8 cellular contexts compared by ENCODE assay signal in the genomic region with DNA sequence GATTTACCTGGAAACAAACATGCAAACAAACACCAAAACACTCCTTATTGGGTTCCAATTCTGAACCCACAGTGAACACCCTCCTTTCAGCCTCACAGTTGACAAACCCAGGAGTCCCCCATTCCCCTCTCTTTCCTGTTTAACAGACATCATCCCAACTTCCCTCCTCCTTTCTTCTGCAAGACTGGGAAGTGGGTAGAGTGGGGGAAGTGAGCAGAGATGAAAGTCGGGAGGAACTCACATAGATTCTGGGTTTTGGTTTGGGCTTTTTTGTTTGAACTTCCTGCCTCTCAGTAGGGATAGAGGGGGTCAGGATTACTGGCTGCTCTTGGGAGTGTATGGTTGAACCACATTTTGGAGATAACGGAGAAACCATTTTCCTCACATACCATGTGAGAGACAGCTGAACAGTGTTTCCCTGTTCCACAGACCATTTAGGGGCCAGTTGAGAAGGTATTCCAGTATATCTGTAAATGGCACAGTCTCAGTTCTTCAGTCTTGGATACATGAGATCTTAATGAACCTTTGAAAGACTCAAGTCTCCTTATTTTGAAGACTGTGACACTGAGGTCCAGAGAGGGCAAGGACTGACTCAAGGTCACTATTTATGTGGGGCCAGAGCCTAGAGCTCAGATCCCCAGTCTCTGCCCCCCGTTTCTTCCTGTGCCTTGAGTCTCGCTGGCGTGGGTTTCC. TPM values are rescaled to one million over a fixed set of nuclear protein-coding genes. Genes with fewer than 3 reads are reported as not detected.
DNase-seq lines count a peak whose midpoint lies in the region; ATAC-seq, FAIRE-seq and TF ChIP-seq lines count a peak whose summit lies in the region.

No MANE protein-coding gene starts in this region.

- H2BK5ac ChIP-seq in IMR-90 (ENCODE audit: low read depth, low read length, poor library complexity, severe bottlenecking) (no peak overlapping the region), H1 (ENCODE audit: low read depth, low read length) (no peak overlapping the region)

- no peak for TF ChIP-seq RAD21 in IMR-90 (IDR thresholded peaks at IDR 0.05; ENCODE audit: low read length)
- no peak for TF ChIP-seq RAD21 in H1 (IDR thresholded peaks at IDR 0.05 in 1 of 2, conservative IDR thresholded peaks at IDR 0.05 in 1 of 2; ENCODE audit: low read depth in 2 of 2, low read length in 2 of 2)

- H3K9ac ChIP-seq in IMR-90 (ENCODE audit: low read depth, low read length) (peak overlapping the region; percentile 57; the same call in 1 of the 2 replicates), H1 (replicated peaks in 1 of 4; ENCODE audit: extremely low read depth in 1 of 4, low read depth in 3 of 4, low read length in 3 of 4) (no peak overlapping the region)

- H4K5ac ChIP-seq in IMR-90 (ENCODE audit: low read depth, low read length) (peak overlapping the region; percentile 90), H1 (ENCODE audit: insufficient read length, low read depth, low read length) (no peak overlapping the region)

- H2BK15ac ChIP-seq in IMR-90 (ENCODE audit: low read depth, low read length) (peak overlapping the region; percentile 27; the same call in 1 of the 3 replicates), H1 (ENCODE audit: low read length) (no peak overlapping the region)

- H3K4me1 ChIP-seq in IMR-90 (ENCODE audit: control insufficient read depth, insufficient read depth, low read length) = peaks cover 10% of the 10 kb centered on the region; the same call in 1 of the 2 replicates
- peaks cover 0 to 11% (median 6%) of the 10 kb centered on the region in 4 experiments; a peak in 5 of 7 replicates for H3K4me1 ChIP-seq in H1 (replicated peaks in 1 of 4; ENCODE audit: control insufficient read depth in 3 of 4, insufficient read depth in 4 of 4, low read length in 3 of 4)

- no peaks in the 10 kb centered on the region for H3K27me3 ChIP-seq in IMR-90 (ENCODE audit: control insufficient read depth, insufficient read depth, low read length)
- peaks cover 0 to 16% (median 12%) of the 10 kb centered on the region in 4 experiments; a peak in 6 of 7 replicates for H3K27me3 ChIP-seq in H1 (replicated peaks in 1 of 4; ENCODE audit: control insufficient read depth in 3 of 4, extremely low read depth in 1 of 4, insufficient read depth in 3 of 4, low read length in 3 of 4)

- H3K4me3 ChIP-seq in IMR-90 (ENCODE audit: insufficient read depth, low read depth, low read length) = no peak overlapping the region
- peak overlapping the region in 1 of 4 experiments; percentile 23; a peak in 1 of 8 replicates for H3K4me3 ChIP-seq in H1 (ENCODE audit: extremely low read depth in 1 of 4, insufficient read depth in 2 of 4, low read depth in 3 of 4, low read length in 4 of 4)

- peak overlapping the region; percentile 34; the same call in 1 of the 2 replicates for H3K27ac ChIP-seq in IMR-90 (ENCODE audit: insufficient read depth, low read length)
- H3K27ac ChIP-seq in H1 (ENCODE audit: low read depth, low read length) = no peak overlapping the region

- peaks cover 0 to 4% of the 10 kb centered on the region in 2 donors for H3K36me3 Mint-ChIP-seq in stimulated activated naive B cell treated with anti-CD40 and anti-IgM and Interleukin-4, amounts not matched to agents 10 μg/mL and 1 μg/mL and 100 μg/mL, for 72 hours

- ATAC-seq in GM19463 (IDR thresholded peaks at IDR 0.05; ENCODE audit: unreplicated experiment) = peak; percentile 4
- no peak for ATAC-seq in IMR-90 (ENCODE audit: low read depth)
- ATAC-seq in stimulated activated naive B cell treated with anti-CD40 and anti-IgM and Interleukin-4, amounts not matched to agents 10 μg/mL and 1 μg/mL and 100 μg/mL, for 72 hours (replicated peaks) = peak; percentile 31 to 44
- no peak for ATAC-seq in HG03139 (IDR thresholded peaks at IDR 0.05; ENCODE audit: unreplicated experiment)

- H3K4me2 ChIP-seq in IMR-90 (ENCODE audit: low read depth, low read length) (peak overlapping the region; percentile 37; the same call in 1 of the 2 replicates), H1 (ENCODE audit: insufficient read depth in 1 of 2, low read depth in 2 of 2, low read length in 2 of 2) (peak overlapping the region; percentile 64 to 74; a peak in 3 of 4 replicates)

- TF ChIP-seq POLR2A in IMR-90 (IDR thresholded peaks at IDR 0.05; ENCODE audit: low read depth, low read length) (no peak), H1 (IDR thresholded peaks at IDR 0.05; ENCODE audit: control extremely low read depth in 1 of 2, low read depth in 2 of 2, low read length in 2 of 2) (no peak)

- no peaks in the 10 kb centered on the region for H3K79me1 ChIP-seq in IMR-90 (ENCODE audit: low read depth in 1 of 2, low read length in 2 of 2)
- H3K79me1 ChIP-seq in H1 (ENCODE audit: low read depth, low read length) = no peaks in the 10 kb centered on the region

- WGBS in IMR-90 (ENCODE audit: extremely low coverage in 2 of 2, insufficient read length in 1 of 2), 2 experiments = 0% methylated on average over 3 of the region's 5 CpGs; no CpG with 5 or more reads in 1 of the 2 experiments
- WGBS in H1 (ENCODE audit: extremely low coverage in 1 of 2, insufficient coverage in 1 of 2, insufficient read length in 1 of 2, insufficient replicate concordance in 2 of 2, low coverage in 1 of 2, low lambda C conversion rate in 2 of 2, missing lambda C conversion rate in 1 of 2), 2 experiments = 30% methylated on average over 5 of the region's 5 CpGs; no CpG with 5 or more reads in 1 of the 2 experiments

- peak overlapping the region; percentile 72 for H3K14ac ChIP-seq in IMR-90 (replicated peaks; ENCODE audit: low read depth, low read length)
- H3K14ac ChIP-seq in H1 (ENCODE audit: insufficient read length) = no peak overlapping the region

- peak overlapping the region; percentile 89 for H2AFZ ChIP-seq in IMR-90 (replicated peaks; ENCODE audit: low read length, poor library complexity)
- no peak overlapping the region for H2AFZ ChIP-seq in H1 (ENCODE audit: low read length)

- H3K36me3 ChIP-seq in IMR-90 (ENCODE audit: control insufficient read depth, insufficient read depth, low read length) (0 out of 2 replicates have a peak, but pooled peaks cover 1% of the 10 kb centered on the region), H1 (ENCODE audit: control insufficient read depth in 2 of 4, insufficient read depth in 4 of 4, low read length in 3 of 4) (peaks cover 0 to 3% (median 1%) of the 10 kb centered on the region in 4 experiments; a peak in 3 of 8 replicates)

- no peaks in the 10 kb centered on the region for H4K20me1 ChIP-seq in IMR-90 (ENCODE audit: insufficient read depth, low read length)
- H4K20me1 ChIP-seq in H1 (replicated peaks in 1 of 2; ENCODE audit: control insufficient read depth in 1 of 2, insufficient read depth in 2 of 2, low read length in 2 of 2) = peaks cover 0 to 4% of the 10 kb centered on the region in 2 experiments

- H3K4ac ChIP-seq in IMR-90 (ENCODE audit: low read depth, low read length) (peak overlapping the region; percentile 64), H1 (replicated peaks; ENCODE audit: insufficient read length, low read depth, low read length) (no peak overlapping the region)

- no peak overlapping the region for H3K56ac ChIP-seq in IMR-90 (ENCODE audit: extremely low read depth, insufficient read depth, low read length)
- no peak overlapping the region for H3K56ac ChIP-seq in H1 (replicated peaks; ENCODE audit: insufficient read length, low read depth, low read length)

- no peaks in the 10 kb centered on the region; the same call in 1 of the 2 replicates for H3K9me1 ChIP-seq in IMR-90 (ENCODE audit: insufficient read depth, low read length)

- peak overlapping the region; percentile 62; the same call in 1 of the 2 replicates for H2BK12ac ChIP-seq in H1 (ENCODE audit: low read depth, low read length)

- DNase-seq in IMR-90 (no peak), H1 (ENCODE audit: low read depth in 1 of 2, low spot score in 2 of 2) (no peak), HEK293T (ENCODE audit: extremely low spot score) (no peak), medulla oblongata (ENCODE audit: extremely low spot score) (no peak), EL (no peak)
- DNase-seq in stimulated activated naive B cell treated with anti-CD40 and anti-IgM and Interleukin-4, amounts not matched to agents 10 μg/mL and 1 μg/mL and 100 μg/mL, for 72 hours = no peak

- peak overlapping the region; percentile 20 for H2AK5ac ChIP-seq in IMR-90 (ENCODE audit: low read depth, low read length)
- no peak overlapping the region for H2AK5ac ChIP-seq in H1 (ENCODE audit: low read depth, low read length)

- H3K18ac ChIP-seq in IMR-90 (ENCODE audit: low read depth, low read length) (peak overlapping the region; percentile 16; the same call in 1 of the 2 replicates), H1 (ENCODE audit: extremely low read depth, low read length) (0 out of 2 replicates have a peak overlapping the region, but pooled peaks have one; percentile 22)

- H3K23ac ChIP-seq in IMR-90 (ENCODE audit: low read depth, low read length) (0 out of 2 replicates have a peak overlapping the region, but pooled peaks have one; percentile 14), H1 (ENCODE audit: insufficient read length) (no peak overlapping the region)

- H4K91ac ChIP-seq in IMR-90 (ENCODE audit: insufficient read depth, low read depth, low read length) (peak overlapping the region; percentile 43; the same call in 1 of the 2 replicates), H1 (replicated peaks; ENCODE audit: insufficient read length, low read length) (no peak overlapping the region)

- in situ Hi-C loops in IMR-90 (cut with MboI; ENCODE audit: low sequenced_read_pairs) = no loop called here

- POLR2A ChIA-PET in IMR-90 (lab: Charles Lee; ENCODE audit: unreplicated experiment) (interaction anchor here (0.6 kb wide), 1 partner anchor 78 kb away, joined by 7 read pairs; no protein-coding TSS in a partner anchor), H1 (lab: Charles Lee; ENCODE audit: partially characterized antibody) (interaction anchor here (0.5 to 4.0 kb wide), 14 partner anchors 10 to 149 kb away, joined by 3 to 19 read pairs (median 4); partner anchors contain the start of genes CBX5 and HNRNPA1), HEK293T (lab: Yijun Ruan, JAX) (interaction anchor here (1.4 kb wide), 1 partner anchor 88 kb away, joined by 3 read pairs; the partner anchor contains the start of gene HNRNPA1)

- H3K23me2 ChIP-seq in H1 (ENCODE audit: low read depth, low read length) = peaks cover 8% of the 10 kb centered on the region

- no peak for TF ChIP-seq EP300 in H1 (IDR thresholded peaks at IDR 0.05; ENCODE audit: borderline replicate concordance in 1 of 2, low read depth in 2 of 2, low read length in 2 of 2)

- no peaks in the 10 kb centered on the region for H3K79me2 ChIP-seq in H1 (ENCODE audit: control insufficient read depth in 1 of 2, insufficient read depth in 2 of 2, low read length in 2 of 2)

- CTCF ChIA-PET in IMR-90 (lab: Yijun Ruan, JAX) (interaction anchor here (1.0 to 2.4 kb wide), 9 partner anchors 9 to 154 kb away, joined by 3 to 15 read pairs (median 5); partner anchors contain the start of gene COPZ1), H1 (lab: Charles Lee; ENCODE audit: partially characterized antibody) (interaction anchor here (0.8 to 3.4 kb wide), 39 partner anchors 9 to 562 kb away, joined by 3 to 39 read pairs (median 4); partner anchors contain the start of genes NFE2 and ZNF385A), HEK293T (lab: Yijun Ruan, JAX) (interaction anchor here (0.6 to 1.5 kb wide), 10 partner anchors 9 to 77 kb away, joined by 3 to 16 read pairs (median 4); partner anchors contain the start of gene COPZ1)

- intact Hi-C loops in IMR-90 (cut with micrococcal nuclease) = loop anchor here (1.0 kb wide), 3 partner anchors 74 to 148 kb away; no protein-coding TSS in a partner anchor

- no peaks in the 10 kb centered on the region for H3K9me3 Mint-ChIP-seq in stimulated activated naive B cell treated with anti-CD40 and anti-IgM and Interleukin-4, amounts not matched to agents 10 μg/mL and 1 μg/mL and 100 μg/mL, for 72 hours

- peak overlapping the region; percentile 23; the same call in 1 of the 2 replicates for H2BK120ac ChIP-seq in IMR-90 (ENCODE audit: low read depth, low read length)
- no peak overlapping the region for H2BK120ac ChIP-seq in H1 (replicated peaks; ENCODE audit: low read depth, low read length)

- peak overlapping the region; percentile 44 to 63 for H3K4me3 Mint-ChIP-seq in stimulated activated naive B cell treated with anti-CD40 and anti-IgM and Interleukin-4, amounts not matched to agents 10 μg/mL and 1 μg/mL and 100 μg/mL, for 72 hours

- dilution Hi-C loops in IMR-90 (cut with HindIII; ENCODE audit: low sequenced_read_pairs, unreplicated experiment) = no loop called here

- H3K27ac Mint-ChIP-seq in stimulated activated naive B cell treated with anti-CD40 and anti-IgM and Interleukin-4, amounts not matched to agents 10 μg/mL and 1 μg/mL and 100 μg/mL, for 72 hours = peak overlapping the region; percentile 15

- H3K27me3 Mint-ChIP-seq in stimulated activated naive B cell treated with anti-CD40 and anti-IgM and Interleukin-4, amounts not matched to agents 10 μg/mL and 1 μg/mL and 100 μg/mL, for 72 hours = no peaks in the 10 kb centered on the region

- FAIRE-seq in H1 (lab: Jason Lieb, UNC) = no peak

- H3K9me3 ChIP-seq in IMR-90 (ENCODE audit: control insufficient read depth, insufficient read depth, low read length) (no peaks in the 10 kb centered on the region), H1 (ENCODE audit: insufficient read depth in 2 of 2, low read depth in 1 of 2, low read length in 1 of 2) (no peaks in the 10 kb centered on the region)

- BruUV-seq in IMR-90 (replicated peaks; lab: Mats Ljungman, UMichigan) = no TSS peak

- H3K4me1 Mint-ChIP-seq in stimulated activated naive B cell treated with anti-CD40 and anti-IgM and Interleukin-4, amounts not matched to agents 10 μg/mL and 1 μg/mL and 100 μg/mL, for 72 hours = peaks cover 33 to 42% of the 10 kb centered on the region in 2 donors

- H4K8ac ChIP-seq in IMR-90 (ENCODE audit: low read depth in 2 of 2, low read length in 2 of 2) (peak overlapping the region; percentile 75 to 86; a peak in 3 of 4 replicates), H1 (ENCODE audit: extremely low read depth, insufficient read depth, low read length) (no peak overlapping the region)

- H2BK20ac ChIP-seq in IMR-90 (ENCODE audit: low read depth, low read length) (peak overlapping the region; percentile 43; the same call in 1 of the 2 replicates), H1 (ENCODE audit: low read length) (no peak overlapping the region)

- no peak for TF ChIP-seq CTCF in IMR-90 (conservative IDR thresholded peaks at IDR 0.05; ENCODE audit: low read depth, low read length)
- TF ChIP-seq CTCF in H1 (IDR thresholded peaks at IDR 0.05; ENCODE audit: control extremely low read depth in 1 of 3, insufficient read depth in 1 of 3, low read depth in 1 of 3, low read length in 3 of 3) = no peak

- peak overlapping the region; percentile 3 for H2AK9ac ChIP-seq in IMR-90 (replicated peaks; ENCODE audit: low read depth, low read length, poor library complexity)

RNA-seq across cellular contexts. Expression of gene GPR84, which starts 3.9 kb away (rescaled TPM):
- not detected in 2 replicates for total RNA-seq in IMR-90 (2012; rRNA removed)
- polyA plus RNA-seq in IMR-90 (2012; rRNA removed) (not detected in 2 replicates), H1 (2011; rRNA removed) (0.09 and 0.14 TPM in 2 replicates)
- polyA plus RNA-seq in IMR-90 (2012; cell fraction: cytosol; rRNA removed) = 0.02 TPM in 1 of 2 replicates, not detected in the other
- polyA plus RNA-seq in IMR-90 (2012; cell fraction: nucleus; rRNA removed; ENCODE audit: low replicate concordance) = 0.19 and 0.36 TPM in 2 replicates
- not detected in 2 replicates for total RNA-seq in H1 (2021; fragmentation: NEBNext Ultra II Directional; extraction: Animal tissue kit (Norgen Biotek cat#: 25700))
- polyA plus RNA-seq in H1 (2011; cell fraction: cytosol; rRNA removed) = not detected
- polyA plus RNA-seq in H1 (2011; cell fraction: nucleus; rRNA removed) = not detected
- 0.12 TPM in 1 of 4 replicates, not detected in the others for polyA plus RNA-seq in H1 (2012, experiment 1 of 2)
- polyA plus RNA-seq in H1 (2012, experiment 2 of 2) = not detected
- not detected for polyA plus RNA-seq in H1 (2013, experiment 1 of 2)
- polyA plus RNA-seq in H1 (2013, experiment 2 of 2) = not detected
- 0.38 TPM in 1 of 2 replicates, not detected in the other for polyA minus RNA-seq in H1 (2011; rRNA and poly(A)+ RNA removed)
- polyA minus RNA-seq in H1 (2011; cell fraction: cytosol; rRNA and poly(A)+ RNA removed) = not detected
- polyA minus RNA-seq in H1 (2011; cell fraction: nucleus; rRNA and poly(A)+ RNA removed) = not detected

RNA-seq across cellular contexts. Expression of gene ZNF385A, which starts 16.4 kb away (rescaled TPM):
- total RNA-seq in IMR-90 (2012; rRNA removed) = 0.28 and 0.36 TPM in 2 replicates
- 2.5 and 2.9 TPM in 2 replicates for polyA plus RNA-seq in IMR-90 (2012; rRNA removed)
- 3.1 and 5.4 TPM in 2 replicates for polyA plus RNA-seq in IMR-90 (2012; cell fraction: cytosol; rRNA removed)
- polyA plus RNA-seq in IMR-90 (2012; cell fraction: nucleus; rRNA removed; ENCODE audit: low replicate concordance) = 3.7 and 8.0 TPM in 2 replicates
- total RNA-seq in H1 (2021; fragmentation: NEBNext Ultra II Directional; extraction: Animal tissue kit (Norgen Biotek cat#: 25700)) = 12.1 and 14.3 TPM in 2 replicates
- polyA plus RNA-seq in H1 (2011; rRNA removed) = 5.2 and 7.7 TPM in 2 replicates
- 3.5 TPM for polyA plus RNA-seq in H1 (2011; cell fraction: cytosol; rRNA removed)
- polyA plus RNA-seq in H1 (2011; cell fraction: nucleus; rRNA removed) = 10.4 TPM
- polyA plus RNA-seq in H1 (2012, experiment 1 of 2) = 9.1 to 19.2 TPM (median 17.6 TPM) in 4 replicates
- 12.4 TPM for polyA plus RNA-seq in H1 (2012, experiment 2 of 2)
- 10.8 TPM for polyA plus RNA-seq in H1 (2013, experiment 1 of 2)
- polyA plus RNA-seq in H1 (2013, experiment 2 of 2) = 11.0 TPM
- polyA minus RNA-seq in H1 (2011; rRNA and poly(A)+ RNA removed) = 2.5 and 5.9 TPM in 2 replicates
- polyA minus RNA-seq in H1 (2011; cell fraction: cytosol; rRNA and poly(A)+ RNA removed) = 7.3 TPM
- polyA minus RNA-seq in H1 (2011; cell fraction: nucleus; rRNA and poly(A)+ RNA removed) = 6.9 TPM

RNA-seq across cellular contexts. Expression of gene COPZ1, which starts 43.2 kb away (rescaled TPM):
- 262 and 382 TPM in 2 replicates for total RNA-seq in IMR-90 (2012; rRNA removed)
- 157 and 187 TPM in 2 replicates for polyA plus RNA-seq in IMR-90 (2012; rRNA removed)
- polyA plus RNA-seq in IMR-90 (2012; cell fraction: cytosol; rRNA removed) = 73.8 and 80.0 TPM in 2 replicates
- 22.8 and 109 TPM in 2 replicates for polyA plus RNA-seq in IMR-90 (2012; cell fraction: nucleus; rRNA removed; ENCODE audit: low replicate concordance)
- 94.2 and 103 TPM in 2 replicates for total RNA-seq in H1 (2021; fragmentation: NEBNext Ultra II Directional; extraction: Animal tissue kit (Norgen Biotek cat#: 25700))
- 88.2 and 133 TPM in 2 replicates for polyA plus RNA-seq in H1 (2011; rRNA removed)
- polyA plus RNA-seq in H1 (2011; cell fraction: cytosol; rRNA removed) = 103 TPM
- polyA plus RNA-seq in H1 (2011; cell fraction: nucleus; rRNA removed) = 56.0 TPM
- 114 to 158 TPM (median 123 TPM) in 4 replicates for polyA plus RNA-seq in H1 (2012, experiment 1 of 2)
- 287 TPM for polyA plus RNA-seq in H1 (2012, experiment 2 of 2)
- polyA plus RNA-seq in H1 (2013, experiment 1 of 2) = 73.3 TPM
- 80.0 TPM for polyA plus RNA-seq in H1 (2013, experiment 2 of 2)
- 71.3 and 86.2 TPM in 2 replicates for polyA minus RNA-seq in H1 (2011; rRNA and poly(A)+ RNA removed)
- polyA minus RNA-seq in H1 (2011; cell fraction: cytosol; rRNA and poly(A)+ RNA removed) = 68.3 TPM
- polyA minus RNA-seq in H1 (2011; cell fraction: nucleus; rRNA and poly(A)+ RNA removed) = 27.2 TPM

RNA-seq across cellular contexts. Expression of gene ITGA5, which starts 50.9 kb away (rescaled TPM):
- total RNA-seq in IMR-90 (2012; rRNA removed) = 144 and 159 TPM in 2 replicates
- polyA plus RNA-seq in IMR-90 (2012; rRNA removed) (254 and 259 TPM in 2 replicates), H1 (2011; rRNA removed) (11.6 and 17.7 TPM in 2 replicates)
- polyA plus RNA-seq in IMR-90 (2012; cell fraction: cytosol; rRNA removed) = 136 and 185 TPM in 2 replicates
- 196 and 225 TPM in 2 replicates for polyA plus RNA-seq in IMR-90 (2012; cell fraction: nucleus; rRNA removed; ENCODE audit: low replicate concordance)
- total RNA-seq in H1 (2021; fragmentation: NEBNext Ultra II Directional; extraction: Animal tissue kit (Norgen Biotek cat#: 25700)) = 19.0 and 19.4 TPM in 2 replicates
- 10.9 TPM for polyA plus RNA-seq in H1 (2011; cell fraction: cytosol; rRNA removed)
- polyA plus RNA-seq in H1 (2011; cell fraction: nucleus; rRNA removed) = 47.4 TPM
- polyA plus RNA-seq in H1 (2012, experiment 1 of 2) = 10.4 to 19.6 TPM (median 18.1 TPM) in 4 replicates
- 20.3 TPM for polyA plus RNA-seq in H1 (2012, experiment 2 of 2)
- polyA plus RNA-seq in H1 (2013, experiment 1 of 2) = 34.1 TPM
- 32.9 TPM for polyA plus RNA-seq in H1 (2013, experiment 2 of 2)
- polyA minus RNA-seq in H1 (2011; rRNA and poly(A)+ RNA removed) = 24.0 and 36.9 TPM in 2 replicates
- 17.8 TPM for polyA minus RNA-seq in H1 (2011; cell fraction: cytosol; rRNA and poly(A)+ RNA removed)
- polyA minus RNA-seq in H1 (2011; cell fraction: nucleus; rRNA and poly(A)+ RNA removed) = 22.4 TPM

Comparison
In these comparisons a context has a peak if more than half of its experiments do, and no peak if none do; other contexts are left out.
1. ATAC-seq: peak in GM19463 (single experiment) and stimulated activated naive B cell treated with anti-CD40 and anti-IgM and Interleukin-4, amounts not matched to agents 10 μg/mL and 1 μg/mL and 100 μg/mL, for 72 hours (2 of 2); none in IMR-90 (single experiment) and HG03139 (single experiment).